8 cellular contexts compared by ENCODE assay signal in the genomic region with DNA sequence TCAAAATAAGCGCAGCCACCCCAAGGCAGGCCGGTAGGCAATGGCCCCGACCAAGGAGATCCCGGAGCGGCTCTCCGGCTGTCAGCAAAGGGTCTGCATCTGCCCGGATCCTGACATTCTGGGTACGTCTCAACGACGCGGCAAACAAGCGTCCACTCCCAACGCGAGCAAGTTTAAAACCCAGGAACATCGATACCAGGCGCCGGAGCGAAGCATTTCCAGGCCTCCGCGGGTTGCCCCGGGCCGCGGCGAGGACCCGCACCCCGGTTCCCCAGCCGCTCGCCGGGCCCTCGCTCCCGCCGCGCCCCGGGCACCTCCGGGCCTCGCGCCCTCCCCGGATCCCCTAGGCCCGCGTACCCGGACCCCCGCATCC. TPM values are rescaled to one million over a fixed set of nuclear protein-coding genes. Genes with fewer than 3 reads are reported as not detected.
DNase-seq lines count a peak whose midpoint lies in the region; ATAC-seq and TF ChIP-seq lines count a peak whose summit lies in the region.

No MANE protein-coding gene starts in this region.

- peaks cover 0 to 6% (median 0%) of the 10 kb centered on the region in 4 donors for H3K36me3 ChIP-seq in esophagus muscularis mucosa
- no peaks in the 10 kb centered on the region for H3K36me3 ChIP-seq in muscle layer of colon (ENCODE audit: insufficient read depth, low read length)
- H3K36me3 ChIP-seq in upper lobe of right lung, result no peaks in the 10 kb centered on the region

- peak overlapping the region; percentile 82 for H3K9ac ChIP-seq in muscle layer of colon (ENCODE audit: low read length)

- H3K4me1 ChIP-seq in esophagus muscularis mucosa (peaks cover 36 to 53% (median 48%) of the 10 kb centered on the region in 4 donors), muscle layer of colon (ENCODE audit: insufficient read depth, low read length) (peaks cover 24% of the 10 kb centered on the region), upper lobe of right lung (peaks cover 23% of the 10 kb centered on the region)

- under 1% methylated on average over 25 of the region's 42 CpGs for WGBS in esophagus muscularis mucosa

- TF ChIP-seq POLR2A in esophagus muscularis mucosa (IDR thresholded peaks at IDR 0.05; ENCODE audit: low read depth), result no peak

- no peak for TF ChIP-seq EP300 in esophagus muscularis mucosa (IDR thresholded peaks at IDR 0.05)

- peak; percentile 49 for ATAC-seq in HG02642 (IDR thresholded peaks at IDR 0.05; ENCODE audit: poor library complexity, unreplicated experiment)
- ATAC-seq in upper lobe of right lung, result peak; percentile 40

- peak overlapping the region; percentile 79 to 96 (median 86) for H3K4me3 ChIP-seq in esophagus muscularis mucosa
- H3K4me3 ChIP-seq in muscle layer of colon (ENCODE audit: low read depth in 1 of 2, low read length in 2 of 2), result peak overlapping the region; percentile 73 to 81
- peak overlapping the region; percentile 75 for H3K4me3 ChIP-seq in upper lobe of right lung

- peak overlapping the region; percentile 91 to 93 (median 92) for H3K27ac ChIP-seq in esophagus muscularis mucosa (replicated peaks in 1 of 4)
- peak overlapping the region; percentile 68 for H3K27ac ChIP-seq in muscle layer of colon (ENCODE audit: low read depth, low read length)
- peak overlapping the region; percentile 85 for H3K27ac ChIP-seq in upper lobe of right lung

- intact Hi-C loops in esophagus muscularis mucosa (cut with DNase I), result loop anchor here (1.0 to 5.0 kb wide), 2 partner anchors 18 to 34 kb away; no protein-coding TSS in a partner anchor
- intact Hi-C loops in upper lobe of right lung (cut with DNase I), result no loop called here

- DNase-seq in NCI-H82 (lab: John Stamatoyannopoulos, UW) (peak; percentile 61), NCI-H82 treated with DMSO at 0.1 percent for 48 hours (lab: John Stamatoyannopoulos, UW; ENCODE audit: unreplicated experiment) (no peak), NCI-H2171 (lab: John Stamatoyannopoulos, UW) (peak; percentile 3), esophagus muscularis mucosa (ENCODE audit: extremely low spot score) (no peak), upper lobe of right lung (peak; percentile 66)
- peak; percentile 53 for DNase-seq in activated T-cell treated with anti-CD3 and anti-CD28 coated beads, Interleukin-2, amount 50 U/mL, for 1 hour

- H3K9me3 ChIP-seq in esophagus muscularis mucosa, result no peaks in the 10 kb centered on the region
- H3K9me3 ChIP-seq in muscle layer of colon (ENCODE audit: low read length), result no peaks in the 10 kb centered on the region
- H3K9me3 ChIP-seq in upper lobe of right lung, result no peaks in the 10 kb centered on the region

- H3K27me3 ChIP-seq in esophagus muscularis mucosa, result no peaks in the 10 kb centered on the region
- H3K27me3 ChIP-seq in muscle layer of colon (ENCODE audit: control insufficient read depth in 1 of 2, insufficient read depth in 2 of 2, low read length in 2 of 2), result no peaks in the 10 kb centered on the region
- H3K27me3 ChIP-seq in upper lobe of right lung, result no peaks in the 10 kb centered on the region

- no peak for TF ChIP-seq CTCF in esophagus muscularis mucosa (IDR thresholded peaks at IDR 0.05)
- no peak for TF ChIP-seq CTCF in upper lobe of right lung (IDR thresholded peaks at IDR 0.05)

RNA-seq across cellular contexts. Expression of a gene that starts 0.5 kb away (rescaled TPM):
- 10 to 100 TPM; 27.0 to 51.3 (median 40.0) TPM for total RNA-seq in esophagus muscularis mucosa
- total RNA-seq in upper lobe of right lung, result 29.1 TPM

RNA-seq across cellular contexts. Expression of a gene that starts 20.3 kb away (rescaled TPM):
- total RNA-seq in esophagus muscularis mucosa (10 to 100 TPM; 20.1 to 36.4 (median 26.3) TPM), upper lobe of right lung (27.2 TPM)

RNA-seq across cellular contexts. Expression of a gene that starts 36.6 kb away (rescaled TPM):
- total RNA-seq in esophagus muscularis mucosa, result 10 to 100 TPM; 72.2 to 93.3 (median 76.2) TPM
- 61.5 TPM for total RNA-seq in upper lobe of right lung

Comparison
In these comparisons a context has a peak if more than half of its experiments do, and no peak if none do; other contexts are left out.
1. DNase-seq: peak in NCI-H82 (single experiment), NCI-H2171 (single experiment), activated T-cell treated with anti-CD3 and anti-CD28 coated beads, Interleukin-2, amount 50 U/mL, for 1 hour (single experiment) and upper lobe of right lung (single experiment); none in NCI-H82 treated with DMSO at 0.1 percent for 48 hours (single experiment) and esophagus muscularis mucosa (single experiment).
2. Peak in every context shown above with its lines, with median percentiles within 50 percentile points of each other: H3K27ac ChIP-seq and H3K4me3 ChIP-seq.